Comparison of ENCODE assay signal across 15 cellular contexts in genomic region chr3:109059289-109059688, GRCh38. TPM values are rescaled to one million over a fixed set of nuclear protein-coding genes. Genes with fewer than 3 reads are reported as not detected.
DNase-seq lines count a peak whose midpoint lies in the region; ATAC-seq and TF ChIP-seq lines count a peak whose summit lies in the region.
"Had no signal": no experiment of that assay in that cellular context is flagged by ENCODE, and none has a peak within 500 bp of the region (broad histone marks: within the 10 kb centered on the region; RNA-seq: fewer than 3 reads in every experiment).

No MANE protein-coding gene starts in this region.

- no peaks in the 10 kb centered on the region for H3K4me1 ChIP-seq in right cardiac atrium (ENCODE audit: control insufficient read depth, insufficient read depth, low read length)

- no peaks in the 10 kb centered on the region for H3K27me3 ChIP-seq in right cardiac atrium (ENCODE audit: control insufficient read depth, insufficient read depth)

- no peaks in the 10 kb centered on the region for H3K9me3 ChIP-seq in right cardiac atrium (ENCODE audit: control insufficient read depth, low read length)

- H3K4me3 ChIP-seq in right cardiac atrium (ENCODE audit: low read length): no peak overlapping the region
- H3K4me3 ChIP-seq: hepatocyte had no signal

- ATAC-seq in GM21367 (IDR thresholded peaks at IDR 0.05; ENCODE audit: unreplicated experiment): peak; percentile 76
- ATAC-seq in HG03103 (IDR thresholded peaks at IDR 0.05; ENCODE audit: low read depth, unreplicated experiment): peak; percentile 90
- ATAC-seq in right cardiac atrium: no peak

- DNase-seq in GM13976 (ENCODE audit: low spot score) (peak; percentile 26), OCI-M1 (lab: John Stamatoyannopoulos, UW) (peak; percentile 42), mucosa of gallbladder (ENCODE audit: low spot score) (no peak), right cardiac atrium (no peak), mesenteric fat pad (ENCODE audit: low spot score) (no peak)
- no peak for DNase-seq in stimulated activated CD4-positive, alpha-beta T cell treated with anti-CD3 and anti-CD28 coated beads, Interleukin-15, amount 100 ng/mL, for 24 hours
- DNase-seq: activated naive CD4-positive, alpha-beta T cell; KBM-7; NCI-H526 treated with DMSO at 0.1 percent for 48 hours; substantia nigra had no signal

- in situ Hi-C loops in GM13976 (cut with MboI; ENCODE audit: low sequenced_read_pairs, unreplicated experiment): loop anchor here (25.0 kb wide), 1 partner anchor 397 kb away; no protein-coding TSS in a partner anchor

- 22% methylated on average over 5 of the region's 5 CpGs for WGBS in right cardiac atrium

- intact Hi-C loops in right cardiac atrium (cut with DNase I): no loop called here

- no peak overlapping the region for H3K27ac ChIP-seq in right cardiac atrium (ENCODE audit: low read length)
- H3K27ac ChIP-seq: C4-2B, hepatocyte had no signal

- no peak for TF ChIP-seq CTCF in GM13976 (IDR thresholded peaks at IDR 0.05; ENCODE audit: borderline replicate concordance, control extremely low read depth, extremely low read depth, insufficient read depth, missing control alignments)

RNA-seq across cellular contexts. Expression of gene MORC1, which starts 58.6 kb away (rescaled TPM):
- total RNA-seq in mucosa of gallbladder (not detected), right cardiac atrium (not detected), mesenteric fat pad (not detected)
- not detected for polyA plus RNA-seq in right cardiac atrium
- total RNA-seq: myocyte had no signal

Comparison
In these comparisons a context has a peak if more than half of its experiments do, and no peak if none do; other contexts are left out.
1. DNase-seq: peak in GM13976 (single experiment) and OCI-M1 (single experiment); none in mucosa of gallbladder (single experiment), stimulated activated CD4-positive, alpha-beta T cell treated with anti-CD3 and anti-CD28 coated beads, Interleukin-15, amount 100 ng/mL, for 24 hours (single experiment), right cardiac atrium (0 of 3) and mesenteric fat pad (single experiment).
2. ATAC-seq: peak in GM21367 (single experiment) and HG03103 (single experiment); none in right cardiac atrium (0 of 2).